Comparison of ENCODE assay signal across 19 cellular contexts in genomic region chr6:43909474-43910148, GRCh38.
DNase-seq lines count a peak whose midpoint lies in the region; ATAC-seq, FAIRE-seq and TF ChIP-seq lines count a peak whose summit lies in the region.
"Had no signal": no experiment of that assay in that cellular context is flagged by ENCODE, and none has a peak within 500 bp of the region (broad histone marks: within the 10 kb centered on the region; RNA-seq: fewer than 3 reads in every experiment).

No MANE protein-coding gene starts in this region.

- H3K27ac ChIP-seq in right atrium auricular region, result no peak overlapping the region
- no peak overlapping the region for H3K27ac ChIP-seq in kidney (ENCODE audit: low read depth in 2 of 2, low read length in 2 of 2)
- no peak overlapping the region for H3K27ac ChIP-seq in upper lobe of right lung
- no peak overlapping the region for H3K27ac ChIP-seq in A673 (ENCODE audit: low read depth, low read length, poor library complexity, severe bottlenecking)
- H3K27ac ChIP-seq: HL-60 had no signal

- H3K36me3 ChIP-seq in right atrium auricular region (no peaks in the 10 kb centered on the region), kidney (ENCODE audit: control insufficient read depth in 1 of 2, insufficient read depth in 2 of 2, low read length in 2 of 2) (no peaks in the 10 kb centered on the region), upper lobe of right lung (no peaks in the 10 kb centered on the region), A673 (ENCODE audit: insufficient read depth, low read length, poor library complexity, severe bottlenecking) (no peaks in the 10 kb centered on the region)

- no peak for DNase-seq in Right ventricle myocardium inferior (ENCODE audit: missing footprints)
- DNase-seq in right atrium auricular region (ENCODE audit: low spot score), result no peak
- peak; percentile 39 for DNase-seq in kidney
- no peak for DNase-seq in upper lobe of right lung
- DNase-seq in A673 (ENCODE audit: low spot score), result no peak
- DNase-seq: Caco-2; DMS79; MM.1S; NCI-H1105; NCI-H2081; NCI-H526; NK-92 treated with Interleukin-12 subunit alpha and Interleukin-12 subunit beta, amount 100 ng/mL, for 24 hours had no signal

- peaks cover 0 to 6% (median 0%) of the 10 kb centered on the region in 5 experiments for H3K9me3 Mint-ChIP-seq in brain

- H3K36me3 Mint-ChIP-seq in brain, result no peaks in the 10 kb centered on the region

- peaks cover 59% of the 10 kb centered on the region for H3K4me1 Mint-ChIP-seq in brain

- H3K4me1 ChIP-seq in right atrium auricular region (no peaks in the 10 kb centered on the region), kidney (ENCODE audit: control insufficient read depth in 1 of 2, insufficient read depth in 1 of 2, low read depth in 1 of 2, low read length in 2 of 2) (peaks cover 20 to 24% of the 10 kb centered on the region in 2 donors), upper lobe of right lung (no peaks in the 10 kb centered on the region), A673 (ENCODE audit: insufficient read depth, low read length, poor library complexity, severe bottlenecking) (peaks cover 15% of the 10 kb centered on the region)

- H3K27me3 ChIP-seq in right atrium auricular region (no peaks in the 10 kb centered on the region), upper lobe of right lung (no peaks in the 10 kb centered on the region), A673 (replicated peaks; ENCODE audit: insufficient read depth, low read depth, low read length, poor library complexity) (no peaks in the 10 kb centered on the region)

- peak; percentile 83 for ATAC-seq in Right ventricle myocardium inferior
- ATAC-seq in upper lobe of right lung, result peak; percentile 8
- ATAC-seq in HG03175 (IDR thresholded peaks at IDR 0.05; ENCODE audit: unreplicated experiment), result no peak
- ATAC-seq in HG03095 (IDR thresholded peaks at IDR 0.05; ENCODE audit: unreplicated experiment), result no peak
- ATAC-seq: GM12878 had no signal

- POLR2A ChIA-PET in A673 (lab: Charles Lee; ENCODE audit: low non-redundant PET), result no interaction called here

- CTCF ChIA-PET in A673 (lab: Charles Lee), result no interaction called here

- H3K27ac Mint-ChIP-seq in brain, result peak overlapping the region in 4 of 5 experiments; percentile 8 to 87 (median 85)

- FAIRE-seq in kidney (lab: Jason Lieb, UNC), result no peak
- FAIRE-seq: GM12878, GM19239 had no signal

- H3K4me3 Mint-ChIP-seq in brain, result peak overlapping the region in 4 of 5 experiments; percentile 14 to 47 (median 42)

- no peak for TF ChIP-seq CTCF in right atrium auricular region (IDR thresholded peaks at IDR 0.05)
- TF ChIP-seq CTCF in brain (conservative IDR thresholded peaks at IDR 0.05), result no peak
- no peak for TF ChIP-seq CTCF in kidney (IDR thresholded peaks at IDR 0.05; ENCODE audit: borderline replicate concordance, extremely low read depth, insufficient read depth)
- TF ChIP-seq CTCF in upper lobe of right lung (IDR thresholded peaks at IDR 0.05), result no peak
- TF ChIP-seq CTCF in A673 (conservative IDR thresholded peaks at IDR 0.05; ENCODE audit: low read depth, low read length), result no peak

- H3K9me3 ChIP-seq in right atrium auricular region (no peaks in the 10 kb centered on the region), kidney (ENCODE audit: control insufficient read depth in 1 of 2, low read length in 2 of 2) (no peaks in the 10 kb centered on the region), upper lobe of right lung (no peaks in the 10 kb centered on the region), A673 (ENCODE audit: low read depth, low read length, poor library complexity, severe bottlenecking) (no peaks in the 10 kb centered on the region)
- H3K9me3 ChIP-seq: Caco-2 had no signal

- intact Hi-C loops in Right ventricle myocardium inferior (cut with DNase I), result no loop called here
- intact Hi-C loops in kidney (cut with DNase I), result no loop called here
- intact Hi-C loops in upper lobe of right lung (cut with DNase I), result no loop called here
- intact Hi-C loops in A673 (cut with micrococcal nuclease; ENCODE audit: unreplicated experiment), result no loop called here

- BruUV-seq in A673 (replicated peaks; lab: Mats Ljungman, UMichigan), result no TSS peak

- H3K9ac ChIP-seq in kidney (ENCODE audit: low read length in 2 of 2), result no peak overlapping the region

- peaks cover 2% of the 10 kb centered on the region for H3K27me3 Mint-ChIP-seq in brain

- H3K4me3 ChIP-seq in right atrium auricular region, result no peak overlapping the region
- no peak overlapping the region for H3K4me3 ChIP-seq in kidney (ENCODE audit: low read length in 2 of 2)
- no peak overlapping the region for H3K4me3 ChIP-seq in upper lobe of right lung
- H3K4me3 ChIP-seq in A673 (ENCODE audit: low read depth, low read length, poor library complexity, severe bottlenecking), result no peak overlapping the region
- H3K4me3 ChIP-seq: GM12878, SK-N-MC had no signal

Comparison
In these comparisons a context has a peak if more than half of its experiments do, and no peak if none do; other contexts are left out.
1. ATAC-seq: peak in Right ventricle myocardium inferior (single experiment) and upper lobe of right lung (single experiment); none in HG03175 (single experiment) and HG03095 (single experiment).